11 cellular contexts compared by ENCODE assay signal in the genomic region with DNA sequence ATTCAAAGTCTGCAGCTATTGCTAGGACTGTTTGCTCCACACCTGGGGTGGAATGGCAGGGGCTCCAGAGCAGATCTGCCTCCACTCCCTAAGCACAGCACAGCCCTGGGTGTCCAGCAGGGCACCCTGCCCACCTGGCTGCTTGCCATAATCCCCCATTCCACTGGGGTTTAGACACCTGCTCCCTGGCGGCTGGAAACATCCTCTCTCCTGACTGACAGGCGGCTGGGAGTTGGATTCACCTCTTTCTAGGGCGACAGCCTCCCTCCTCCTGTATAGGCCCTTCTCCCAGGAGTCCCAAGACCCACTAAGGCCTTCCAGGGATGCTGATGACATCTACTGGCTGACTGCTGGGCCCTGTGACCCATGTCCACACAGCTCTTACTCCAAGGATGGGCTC. TPM values are rescaled to one million over a fixed set of nuclear protein-coding genes. Genes with fewer than 3 reads are reported as not detected.
DNase-seq lines count a peak whose midpoint lies in the region; ATAC-seq and TF ChIP-seq lines count a peak whose summit lies in the region.
"Had no signal": no experiment of that assay in that cellular context is flagged by ENCODE, and none has a peak within 500 bp of the region (broad histone marks: within the 10 kb centered on the region; RNA-seq: fewer than 3 reads in every experiment).

No MANE protein-coding gene starts in this region.

- DNase-seq in SHP77 (lab: John Stamatoyannopoulos, UW): peak; percentile 36 to 53
- no peak for DNase-seq in SIG-M5 (lab: John Stamatoyannopoulos, UW)
- no peak for DNase-seq in activated effector memory CD4-positive, alpha-beta T cell treated with Interleukin-2 at 50 U/mL for 16 hours
- no peak for DNase-seq in activated naive CD4-positive, alpha-beta T cell treated with Interleukin-2 at 50 U/mL for 16 hours
- DNase-seq: activated T-cell treated with anti-CD3 and anti-CD28 coated beads, Interleukin-2, amount 50 U/mL, for 72 hours; AML-193; foreskin melanocyte had no signal

- H3K36me3 ChIP-seq in BLaER1 (peaks cover 57% of the 10 kb centered on the region), gastroesophageal sphincter (peaks cover 0 to 24% of the 10 kb centered on the region in 2 donors)

- peak overlapping the region; percentile 99 for H3K4me2 ChIP-seq in BLaER1

- TF ChIP-seq EP300 in gastroesophageal sphincter (IDR thresholded peaks at IDR 0.05): no peak

- TF ChIP-seq POLR2A in gastroesophageal sphincter (IDR thresholded peaks at IDR 0.05): no peak

- peaks cover 93% of the 10 kb centered on the region for H4K20me1 ChIP-seq in BLaER1

- ATAC-seq in gastroesophageal sphincter (no peak), HG02885 (IDR thresholded peaks at IDR 0.05; ENCODE audit: poor library complexity, unreplicated experiment) (no peak)
- ATAC-seq: activated T-cell treated with anti-CD3 and anti-CD28 coated beads, Interleukin-2, amount 50 U/mL, for 72 hours had no signal

- TF ChIP-seq CTCF in GM12872 (IDR thresholded peaks at IDR 0.05; ENCODE audit: insufficient read depth, low read depth, low read length) (0 out of 3 replicates have a peak, but pooled peaks have one; percentile 4), gastroesophageal sphincter (IDR thresholded peaks at IDR 0.05) (no peak)

- no peaks in the 10 kb centered on the region for H3K9me3 ChIP-seq in BLaER1
- no peaks in the 10 kb centered on the region for H3K9me3 ChIP-seq in gastroesophageal sphincter

- no peaks in the 10 kb centered on the region for H3K27me3 ChIP-seq in BLaER1
- no peaks in the 10 kb centered on the region for H3K27me3 ChIP-seq in gastroesophageal sphincter

- 40% methylated on average over 1 of the region's 3 CpGs; no CpG with 5 or more reads in 1 of the 2 donors for WGBS in gastroesophageal sphincter (ENCODE audit: low coverage in 1 of 2), 2 donors

- peak overlapping the region; percentile 88 for H3K27ac ChIP-seq in BLaER1
- peak overlapping the region in 3 of 4 donors; percentile 49 to 98 (median 54) for H3K27ac ChIP-seq in gastroesophageal sphincter

- H3K4me1 ChIP-seq in BLaER1 (peaks cover 90% of the 10 kb centered on the region), gastroesophageal sphincter (peaks cover 19 to 100% (median 53%) of the 10 kb centered on the region in 3 donors)

- no peak overlapping the region for H3K4me3 ChIP-seq in BLaER1
- H3K4me3 ChIP-seq in gastroesophageal sphincter: no peak overlapping the region

- peak overlapping the region; percentile 67 for H3K9ac ChIP-seq in BLaER1

RNA-seq across cellular contexts. Expression of a gene that starts 18.0 kb away (rescaled TPM):
- 100 to 1,000 TPM in 2 of 4 donors, 10 to 100 TPM in 2; 78.1 to 152 (median 112) TPM for total RNA-seq in gastroesophageal sphincter

RNA-seq across cellular contexts. Expression of a gene that starts 34.9 kb away (rescaled TPM):
- total RNA-seq in gastroesophageal sphincter: 10 to 100 TPM; 22.1 to 27.5 (median 26.2) TPM

RNA-seq across cellular contexts. Expression of a gene that starts 36.2 kb away (rescaled TPM):
- total RNA-seq in gastroesophageal sphincter: 1 to 10 TPM in 2 of 4 donors, under 1 TPM in 1, not detected in 1; 0.81 to 1.5 (median 1.3) TPM

RNA-seq across cellular contexts. Expression of a gene that starts 39.0 kb away (rescaled TPM):
- total RNA-seq in gastroesophageal sphincter: 10 to 100 TPM; 33.3 to 53.0 (median 41.1) TPM

Comparison
In these comparisons a context has a peak if more than half of its experiments do, and no peak if none do; other contexts are left out.
1. DNase-seq: peak in SHP77 (2 of 2); none in SIG-M5 (single experiment), activated effector memory CD4-positive, alpha-beta T cell treated with Interleukin-2 at 50 U/mL for 16 hours (single experiment) and activated naive CD4-positive, alpha-beta T cell treated with Interleukin-2 at 50 U/mL for 16 hours (single experiment).